Comparison of ENCODE assay signal across 12 cellular contexts in genomic region chr1:63454269-63454668, GRCh38.
DNase-seq lines count a peak whose midpoint lies in the region; ATAC-seq and TF ChIP-seq lines count a peak whose summit lies in the region.
"Had no signal": no experiment of that assay in that cellular context is flagged by ENCODE, and none has a peak within 500 bp of the region (broad histone marks: within the 10 kb centered on the region; RNA-seq: fewer than 3 reads in every experiment).

No MANE protein-coding gene starts in this region.

- no peaks in the 10 kb centered on the region for H3K79me2 ChIP-seq in OCI-LY7 (ENCODE audit: insufficient read depth, low read depth, low read length)

- H3K4me3 Mint-ChIP-seq in progenitor cell of endocrine pancreas (ENCODE audit: low read depth) = no peak overlapping the region
- no peak overlapping the region for H3K4me3 Mint-ChIP-seq in effector memory CD8-positive, alpha-beta T cell
- H3K4me3 Mint-ChIP-seq: activated CD4-positive, alpha-beta memory T cell treated with anti-CD3 and anti-CD28 coated beads, Interleukin-2, amount 10 ng/mL, durations not matched to agents 7 days and 5 days; stimulated activated naive B cell treated with anti-CD40 and anti-IgM and Interleukin-4, amounts not matched to agents 10 μg/mL and 1 μg/mL and 100 μg/mL, for 72 hours had no signal

- no peak overlapping the region for H3K27ac Mint-ChIP-seq in progenitor cell of endocrine pancreas
- no peak overlapping the region for H3K27ac Mint-ChIP-seq in effector memory CD8-positive, alpha-beta T cell
- H3K27ac Mint-ChIP-seq: activated CD4-positive, alpha-beta memory T cell treated with anti-CD3 and anti-CD28 coated beads, Interleukin-2, amount 10 ng/mL, durations not matched to agents 7 days and 5 days; stimulated activated naive B cell treated with anti-CD40 and anti-IgM and Interleukin-4, amounts not matched to agents 10 μg/mL and 1 μg/mL and 100 μg/mL, for 72 hours had no signal

- CTCF ChIA-PET in OCI-LY7 (lab: Charles Lee; ENCODE audit: unreplicated experiment) = no interaction called here

- POLR2A ChIA-PET in OCI-LY7 (lab: Charles Lee) = no interaction called here

- no peak overlapping the region for H3K4me2 ChIP-seq in OCI-LY7 (ENCODE audit: low read length)

- peak; percentile 58 for TF ChIP-seq CTCF in OCI-LY7 (conservative IDR thresholded peaks at IDR 0.05; ENCODE audit: low read length)
- peak; percentile 37 for TF ChIP-seq CTCF in progenitor cell of endocrine pancreas (IDR thresholded peaks at IDR 0.05; ENCODE audit: unreplicated experiment)

- H3K4me1 ChIP-seq in OCI-LY7 (ENCODE audit: insufficient read depth, low read length, poor library complexity, severe bottlenecking) = no peaks in the 10 kb centered on the region
- H3K4me1 ChIP-seq: SJCRH30 had no signal

- H4K20me1 ChIP-seq in OCI-LY7 (ENCODE audit: insufficient read depth, low read length) = no peaks in the 10 kb centered on the region

- peak; percentile 5 for DNase-seq in NCI-H446 treated with DMSO at 0.1 percent for 48 hours (lab: John Stamatoyannopoulos, UW)
- no peak for DNase-seq in NCI-H446 (lab: John Stamatoyannopoulos, UW)
- no peak for DNase-seq in OCI-LY7 (ENCODE audit: low spot score)
- peak; percentile 49 for DNase-seq in dedifferentiated amniotic fluid mesenchymal stem cell (ENCODE audit: extremely low spot score)
- no peak for DNase-seq in progenitor cell of endocrine pancreas (ENCODE audit: low spot score, unreplicated experiment)
- no peak for DNase-seq in effector memory CD8-positive, alpha-beta T cell
- DNase-seq in GF-D8 (lab: John Stamatoyannopoulos, UW) = no peak
- DNase-seq: activated CD4-positive, alpha-beta memory T cell treated with anti-CD3 and anti-CD28 coated beads, Interleukin-2, amount 10 ng/mL, durations not matched to agents 7 days and 5 days; NCI-H1417 treated with DMSO at 0.1 percent for 48 hours; SJCRH30; stimulated activated naive B cell treated with anti-CD40 and anti-IgM and Interleukin-4, amounts not matched to agents 10 μg/mL and 1 μg/mL and 100 μg/mL, for 72 hours had no signal

- H3K4me3 ChIP-seq in OCI-LY7 (ENCODE audit: low read depth, low read length, poor library complexity, severe bottlenecking) = no peak overlapping the region
- H3K4me3 ChIP-seq: SJCRH30 had no signal

- peaks cover 4% of the 10 kb centered on the region for H3K36me3 Mint-ChIP-seq in progenitor cell of endocrine pancreas (ENCODE audit: insufficient read depth)
- H3K36me3 Mint-ChIP-seq in effector memory CD8-positive, alpha-beta T cell (ENCODE audit: insufficient read depth) = peaks cover 3% of the 10 kb centered on the region

- no peak overlapping the region for H2AFZ ChIP-seq in OCI-LY7 (ENCODE audit: low read length)

- no peaks in the 10 kb centered on the region for H3K9me3 Mint-ChIP-seq in progenitor cell of endocrine pancreas (ENCODE audit: low read depth)
- H3K9me3 Mint-ChIP-seq in effector memory CD8-positive, alpha-beta T cell = no peaks in the 10 kb centered on the region
- H3K9me3 Mint-ChIP-seq: activated CD4-positive, alpha-beta memory T cell treated with anti-CD3 and anti-CD28 coated beads, Interleukin-2, amount 10 ng/mL, durations not matched to agents 7 days and 5 days; stimulated activated naive B cell treated with anti-CD40 and anti-IgM and Interleukin-4, amounts not matched to agents 10 μg/mL and 1 μg/mL and 100 μg/mL, for 72 hours had no signal

- intact Hi-C loops in OCI-LY7 (cut with micrococcal nuclease; ENCODE audit: unreplicated experiment) = no loop called here

- BruUV-seq in OCI-LY7 (replicated peaks; lab: Mats Ljungman, UMichigan) = no TSS peak

- ATAC-seq in effector memory CD8-positive, alpha-beta T cell (replicated peaks) = no peak
- no peak for ATAC-seq in HG03135 (IDR thresholded peaks at IDR 0.05; ENCODE audit: unreplicated experiment)
- ATAC-seq: stimulated activated naive B cell treated with anti-CD40 and anti-IgM and Interleukin-4, amounts not matched to agents 10 μg/mL and 1 μg/mL and 100 μg/mL, for 72 hours had no signal

- H3K36me3 ChIP-seq in OCI-LY7 (ENCODE audit: insufficient read depth, low read length) = peaks cover 40% of the 10 kb centered on the region; the same call in 1 of the 2 replicates

- H3K4me1 Mint-ChIP-seq in progenitor cell of endocrine pancreas (ENCODE audit: low read depth) = no peaks in the 10 kb centered on the region
- no peaks in the 10 kb centered on the region for H3K4me1 Mint-ChIP-seq in effector memory CD8-positive, alpha-beta T cell (ENCODE audit: low read depth in 2 of 2)
- H3K4me1 Mint-ChIP-seq: activated CD4-positive, alpha-beta memory T cell treated with anti-CD3 and anti-CD28 coated beads, Interleukin-2, amount 10 ng/mL, durations not matched to agents 7 days and 5 days; stimulated activated naive B cell treated with anti-CD40 and anti-IgM and Interleukin-4, amounts not matched to agents 10 μg/mL and 1 μg/mL and 100 μg/mL, for 72 hours had no signal

- H3K9me3 ChIP-seq in OCI-LY7 (ENCODE audit: low read length) = no peaks in the 10 kb centered on the region
- H3K9me3 ChIP-seq: SJCRH30 had no signal

- H3K27ac ChIP-seq in OCI-LY7 (ENCODE audit: low read depth, low read length, poor library complexity, severe bottlenecking) = no peak overlapping the region
- H3K27ac ChIP-seq: SJCRH30 had no signal

- no peaks in the 10 kb centered on the region for H3K27me3 Mint-ChIP-seq in progenitor cell of endocrine pancreas
- H3K27me3 Mint-ChIP-seq in effector memory CD8-positive, alpha-beta T cell = no peaks in the 10 kb centered on the region
- H3K27me3 Mint-ChIP-seq: activated CD4-positive, alpha-beta memory T cell treated with anti-CD3 and anti-CD28 coated beads, Interleukin-2, amount 10 ng/mL, durations not matched to agents 7 days and 5 days; stimulated activated naive B cell treated with anti-CD40 and anti-IgM and Interleukin-4, amounts not matched to agents 10 μg/mL and 1 μg/mL and 100 μg/mL, for 72 hours had no signal

- no peaks in the 10 kb centered on the region for H3K9me2 ChIP-seq in OCI-LY7 (ENCODE audit: insufficient read depth, low read length)

Comparison
In these comparisons a context has a peak if more than half of its experiments do, and no peak if none do; other contexts are left out.
1. DNase-seq: peak in NCI-H446 treated with DMSO at 0.1 percent for 48 hours (single experiment) and dedifferentiated amniotic fluid mesenchymal stem cell (single experiment); none in NCI-H446 (0 of 2), OCI-LY7 (single experiment), progenitor cell of endocrine pancreas (single experiment), effector memory CD8-positive, alpha-beta T cell (0 of 3) and GF-D8 (single experiment).